8 cellular contexts compared by ENCODE assay signal in genomic region chrX:21374163-21374993, GRCh38. TPM values are rescaled to one million over a fixed set of nuclear protein-coding genes. Genes with fewer than 3 reads are reported as not detected.
A peak's percentile ranks its signal among the peaks of the same experiment; 100 is the strongest.
DNase-seq lines count a peak whose midpoint lies in the region; ATAC-seq and TF ChIP-seq lines count a peak whose summit lies in the region.

CNKSR2 (plus strand) TSS chrX:21374418; CDS start chrX:21374898, 480 bp downstream.

- H3K4me2 ChIP-seq in SU-DHL-6 (ENCODE audit: low read depth, low read length, poor library complexity, severe bottlenecking), result peak within 1 kb of the TSS; percentile 88

- DNase-seq in DMS53 treated with DMSO at 0.1 percent for 48 hours (lab: John Stamatoyannopoulos, UW; ENCODE audit: unreplicated experiment) (peak; percentile 65), LNCaP clone FGC (ENCODE audit: low read depth) (no peak), adrenal gland (peak in 6 of 7 donors; percentile 5 to 64 (median 22)), OCI-M1 (lab: John Stamatoyannopoulos, UW) (no peak)
- DNase-seq in stimulated activated CD4-positive, alpha-beta T cell treated with anti-CD3 and anti-CD28 coated beads, Interleukin-12 subunit alpha, Interleukin-12 subunit beta, amount 100 ng/mL, for 24 hours (ENCODE audit: low read depth in 2 of 2), result peak; percentile 49 to 51

- no peaks in the 10 kb centered on the region for H3F3A ChIP-seq in SU-DHL-6 (ENCODE audit: insufficient read depth)

- H3K27ac ChIP-seq in SU-DHL-6 (ENCODE audit: low read depth, low read length) (peak within 1 kb of the TSS; percentile 62), adrenal gland (peak within 1 kb of the TSS in 1 of 5 donors; percentile 17)

- H3K79me2 ChIP-seq in SU-DHL-6 (ENCODE audit: insufficient read depth, low read length), result peaks cover 6% of the 10 kb centered on the region; the same call in 1 of the 2 replicates

- no peaks in the 10 kb centered on the region for H3K4me1 ChIP-seq in adrenal gland (replicated peaks in 1 of 2)

- 1 to 28% (median 9%) methylated on average over 3 to 94 of the region's 94 CpGs; no CpG with 5 or more reads in 1 of the 4 donors for WGBS in adrenal gland, 4 donors

- H3K4me3 ChIP-seq in LNCaP clone FGC (ENCODE audit: low read depth, low read length) (peak within 1 kb of the TSS; percentile 67), SU-DHL-6 (ENCODE audit: insufficient read depth, low read length, poor library complexity, severe bottlenecking) (peak within 1 kb of the TSS; percentile 94), adrenal gland (peak within 1 kb of the TSS in 1 of 4 donors; percentile 52), iPS-18c (ENCODE audit: insufficient read depth, low read depth, low read length) (peak within 1 kb of the TSS; percentile 68)

- H4K20me1 ChIP-seq in SU-DHL-6 (ENCODE audit: low read depth, low read length), result no peaks in the 10 kb centered on the region

- H3K9me3 ChIP-seq in SU-DHL-6 (ENCODE audit: insufficient read depth, low read length), result no peaks in the 10 kb centered on the region
- H3K9me3 ChIP-seq in adrenal gland (replicated peaks in 1 of 3), result no peaks in the 10 kb centered on the region
- peaks cover 3% of the 10 kb centered on the region for H3K9me3 ChIP-seq in iPS-18c (ENCODE audit: control insufficient read depth, insufficient read depth, low read length)

- no peaks in the 10 kb centered on the region for H3K27me3 ChIP-seq in SU-DHL-6 (ENCODE audit: low read length)
- H3K27me3 ChIP-seq in adrenal gland, result peaks cover 26% of the 10 kb centered on the region

- peak; percentile 62 for ATAC-seq in GM21576 (IDR thresholded peaks at IDR 0.05; ENCODE audit: unreplicated experiment)

- TF ChIP-seq POLR2A in adrenal gland (IDR thresholded peaks at IDR 0.05), result no peak

- peak within 1 kb of the TSS; percentile 83 for H3K9ac ChIP-seq in SU-DHL-6 (ENCODE audit: low read length)

- no peaks in the 10 kb centered on the region for H3K9me2 ChIP-seq in SU-DHL-6 (replicated peaks; ENCODE audit: insufficient read depth, low read length)

- peak within 1 kb of the TSS; percentile 82 for H2AFZ ChIP-seq in SU-DHL-6 (ENCODE audit: low read depth, low read length, severe bottlenecking)

- no peak for TF ChIP-seq CTCF in LNCaP clone FGC (IDR thresholded peaks at IDR 0.05; ENCODE audit: control insufficient read depth, extremely low read depth, insufficient read depth)
- no peak for TF ChIP-seq CTCF in SU-DHL-6 (IDR thresholded peaks at IDR 0.05; ENCODE audit: insufficient read depth, low read length, poor library complexity, severe bottlenecking)
- no peak for TF ChIP-seq CTCF in adrenal gland (IDR thresholded peaks at IDR 0.05)

- H3K36me3 ChIP-seq in SU-DHL-6 (ENCODE audit: low read length), result no peaks in the 10 kb centered on the region
- no peaks in the 10 kb centered on the region for H3K36me3 ChIP-seq in adrenal gland (replicated peaks in 1 of 2)

- intact Hi-C loops in adrenal gland (cut with DNase I), result no loop called here

RNA-seq across cellular contexts. Expression of gene CNKSR2, which starts in this region (rescaled TPM):
- total RNA-seq in adrenal gland, result 10 to 100 TPM in 2 of 8 donors, 1 to 10 TPM in 6; 1.5 to 18.2 (median 3.6) TPM
- 1 to 10 TPM; 1.9 to 5.8 (median 5.1) TPM for polyA plus RNA-seq in adrenal gland

Comparison
In these comparisons a context has a peak if more than half of its experiments do, and no peak if none do; other contexts are left out.
1. DNase-seq: peak in DMS53 treated with DMSO at 0.1 percent for 48 hours (single experiment), adrenal gland (6 of 7) and stimulated activated CD4-positive, alpha-beta T cell treated with anti-CD3 and anti-CD28 coated beads, Interleukin-12 subunit alpha, Interleukin-12 subunit beta, amount 100 ng/mL, for 24 hours (2 of 2); none in LNCaP clone FGC (single experiment) and OCI-M1 (single experiment).